19 cellular contexts compared by ENCODE assay signal in the genomic region with DNA sequence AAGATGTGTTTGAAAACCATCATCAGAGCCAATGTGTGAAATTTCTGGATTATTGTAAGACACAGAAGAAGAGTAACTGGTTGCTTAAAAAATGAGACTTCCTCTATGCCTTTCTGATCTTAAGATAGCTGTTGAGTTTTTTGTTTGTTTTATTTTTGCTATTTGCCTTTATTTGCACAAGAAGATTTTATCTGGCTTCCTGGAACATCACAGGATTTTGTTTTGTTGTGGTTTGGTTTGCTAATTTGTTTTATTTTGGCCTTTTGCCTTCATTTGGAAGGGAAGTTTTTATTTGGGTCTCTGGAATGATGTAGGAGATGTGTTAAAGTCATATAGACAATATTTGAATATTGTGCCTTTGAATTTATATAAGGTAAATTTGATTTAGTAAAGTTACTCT. TPM values are rescaled to one million over a fixed set of nuclear protein-coding genes. Genes with fewer than 3 reads are reported as not detected.
A peak's percentile ranks its signal among the peaks of the same experiment; 100 is the strongest.
DNase-seq lines count a peak whose midpoint lies in the region; ATAC-seq and TF ChIP-seq lines count a peak whose summit lies in the region.
"Had no signal": no experiment of that assay in that cellular context is flagged by ENCODE, and none has a peak within 500 bp of the region (broad histone marks: within the 10 kb centered on the region; RNA-seq: fewer than 3 reads in every experiment).

No MANE protein-coding gene starts in this region.

- peaks cover 6% of the 10 kb centered on the region for H3K27me3 Mint-ChIP-seq in CD4-positive, CD25-positive, alpha-beta regulatory T cell
- no peaks in the 10 kb centered on the region for H3K27me3 Mint-ChIP-seq in CD8-positive, alpha-beta memory T cell
- no peaks in the 10 kb centered on the region for H3K27me3 Mint-ChIP-seq in activated CD8-positive, alpha-beta T cell treated with anti-CD3 and anti-CD28 coated beads for 36 hours
- peaks cover 0 to 12% (median 8%) of the 10 kb centered on the region in 3 donors for H3K27me3 Mint-ChIP-seq in immature natural killer cell (ENCODE audit: low read depth in 3 of 3)

- no peak for ATAC-seq in CD4-positive, CD25-positive, alpha-beta regulatory T cell (ENCODE audit: low read depth in 2 of 2)
- ATAC-seq in activated CD8-positive, alpha-beta T cell treated with anti-CD3 and anti-CD28 coated beads for 36 hours: no peak
- no peak for ATAC-seq in GM19328 (IDR thresholded peaks at IDR 0.05; ENCODE audit: unreplicated experiment)
- no peak for ATAC-seq in HG03196 (IDR thresholded peaks at IDR 0.05; ENCODE audit: unreplicated experiment)
- ATAC-seq: body of pancreas, left ventricle myocardium superior, right cardiac atrium had no signal

- peak overlapping the region; percentile 56 for H3K4me3 ChIP-seq in CD4-positive, CD25-positive, alpha-beta regulatory T cell (ENCODE audit: low read depth, low read length)
- H3K4me3 ChIP-seq in CD8-positive, alpha-beta memory T cell (ENCODE audit: low read length): peak overlapping the region; percentile 21
- H3K4me3 ChIP-seq in A673 (ENCODE audit: low read depth, low read length, poor library complexity, severe bottlenecking): no peak overlapping the region
- H3K4me3 ChIP-seq: body of pancreas, ovary, tibial artery had no signal

- H3K4me1 ChIP-seq in CD4-positive, CD25-positive, alpha-beta regulatory T cell (ENCODE audit: control insufficient read depth, insufficient read depth, low read length, poor library complexity, severe bottlenecking): peaks cover 47% of the 10 kb centered on the region
- peaks cover 53% of the 10 kb centered on the region for H3K4me1 ChIP-seq in CD8-positive, alpha-beta memory T cell (ENCODE audit: insufficient read depth, low read length)
- H3K4me1 ChIP-seq in A673 (ENCODE audit: insufficient read depth, low read length, poor library complexity, severe bottlenecking): no peaks in the 10 kb centered on the region
- H3K4me1 ChIP-seq: body of pancreas, tibial artery had no signal

- peak overlapping the region; percentile 30 to 76 (median 60) for H3K4me3 Mint-ChIP-seq in CD4-positive, CD25-positive, alpha-beta regulatory T cell
- peak overlapping the region in 6 of 7 donors; percentile 59 to 75 (median 66) for H3K4me3 Mint-ChIP-seq in CD8-positive, alpha-beta memory T cell
- peak overlapping the region; percentile 80 for H3K4me3 Mint-ChIP-seq in activated CD8-positive, alpha-beta T cell treated with anti-CD3 and anti-CD28 coated beads for 36 hours
- H3K4me3 Mint-ChIP-seq in immature natural killer cell: peak overlapping the region in 1 of 5 donors; percentile 36

- H3K36me3 Mint-ChIP-seq in CD4-positive, CD25-positive, alpha-beta regulatory T cell: peaks cover 5% of the 10 kb centered on the region
- peaks cover 0 to 18% (median 5%) of the 10 kb centered on the region in 3 donors for H3K36me3 Mint-ChIP-seq in CD8-positive, alpha-beta memory T cell
- H3K36me3 Mint-ChIP-seq in activated CD8-positive, alpha-beta T cell treated with anti-CD3 and anti-CD28 coated beads for 36 hours (ENCODE audit: low read depth): peaks cover 27% of the 10 kb centered on the region
- peaks cover 0 to 9% (median 5%) of the 10 kb centered on the region in 3 donors for H3K36me3 Mint-ChIP-seq in immature natural killer cell

- H3K27ac Mint-ChIP-seq in CD4-positive, CD25-positive, alpha-beta regulatory T cell: peak overlapping the region; percentile 52 to 91 (median 91)
- peak overlapping the region; percentile 69 to 94 (median 88) for H3K27ac Mint-ChIP-seq in CD8-positive, alpha-beta memory T cell
- H3K27ac Mint-ChIP-seq in activated CD8-positive, alpha-beta T cell treated with anti-CD3 and anti-CD28 coated beads for 36 hours: peak overlapping the region; percentile 94
- peak overlapping the region in 5 of 6 donors; percentile 44 to 77 (median 57) for H3K27ac Mint-ChIP-seq in immature natural killer cell

- BruUV-seq in A673 (replicated peaks; lab: Mats Ljungman, UMichigan): no TSS peak

- no peak for DNase-seq in CD4-positive, CD25-positive, alpha-beta regulatory T cell
- DNase-seq in CD8-positive, alpha-beta memory T cell: no peak
- DNase-seq in activated CD8-positive, alpha-beta T cell treated with anti-CD3 and anti-CD28 coated beads for 36 hours: no peak
- no peak for DNase-seq in immature natural killer cell
- DNase-seq in A673 (ENCODE audit: low spot score): no peak
- DNase-seq: activated gamma-delta T cell treated with Interleukin-2 at 50 U/mL for 16 hours; body of pancreas; head of caudate nucleus; KG1; left ventricle myocardium superior; NCI-H1105; NCI-H526; ovary; right cardiac atrium; stimulated activated CD4-positive, alpha-beta T cell treated with anti-CD3 and anti-CD28 coated beads, Interleukin-15, amount 100 ng/mL, for 24 hours; SW 1271; tibial artery had no signal

- CTCF ChIA-PET in CD8-positive, alpha-beta memory T cell (lab: Charles Lee): interaction anchor here (0.6 to 2.9 kb wide), 4 partner anchors 8 to 120 kb away, joined by 3 to 22 read pairs (median 5); no protein-coding TSS in a partner anchor
- CTCF ChIA-PET in activated CD8-positive, alpha-beta T cell treated with anti-CD3 and anti-CD28 coated beads for 36 hours (lab: Charles Lee): interaction anchor here (0.8 to 2.1 kb wide), 11 partner anchors 10 to 145 kb away, joined by 3 to 10 read pairs (median 4); no protein-coding TSS in a partner anchor
- CTCF ChIA-PET in A673 (lab: Charles Lee): no interaction called here

- H3K4me1 Mint-ChIP-seq in CD4-positive, CD25-positive, alpha-beta regulatory T cell: peaks cover 28 to 63% (median 36%) of the 10 kb centered on the region in 4 donors
- peaks cover 58 to 69% (median 67%) of the 10 kb centered on the region in 3 donors for H3K4me1 Mint-ChIP-seq in CD8-positive, alpha-beta memory T cell
- H3K4me1 Mint-ChIP-seq in activated CD8-positive, alpha-beta T cell treated with anti-CD3 and anti-CD28 coated beads for 36 hours (ENCODE audit: low read depth): peaks cover 55% of the 10 kb centered on the region
- peaks cover 35 to 38% of the 10 kb centered on the region in 2 donors for H3K4me1 Mint-ChIP-seq in immature natural killer cell

- TF ChIP-seq CTCF in activated CD8-positive, alpha-beta T cell treated with anti-CD3 and anti-CD28 coated beads for 36 hours (IDR thresholded peaks at IDR 0.05): no peak
- TF ChIP-seq CTCF in A673 (conservative IDR thresholded peaks at IDR 0.05; ENCODE audit: low read depth, low read length): no peak

- no peaks in the 10 kb centered on the region for H3K9me3 ChIP-seq in CD4-positive, CD25-positive, alpha-beta regulatory T cell (ENCODE audit: control insufficient read depth in 2 of 2, low read length in 2 of 2)
- no peaks in the 10 kb centered on the region for H3K9me3 ChIP-seq in CD8-positive, alpha-beta memory T cell (ENCODE audit: low read length)
- H3K9me3 ChIP-seq in A673 (ENCODE audit: low read depth, low read length, poor library complexity, severe bottlenecking): no peaks in the 10 kb centered on the region
- H3K9me3 ChIP-seq: body of pancreas, ovary, tibial artery had no signal

- peaks cover 0 to 2% (median 0%) of the 10 kb centered on the region in 7 donors for H3K9me3 Mint-ChIP-seq in CD4-positive, CD25-positive, alpha-beta regulatory T cell
- H3K9me3 Mint-ChIP-seq in CD8-positive, alpha-beta memory T cell: no peaks in the 10 kb centered on the region
- no peaks in the 10 kb centered on the region for H3K9me3 Mint-ChIP-seq in activated CD8-positive, alpha-beta T cell treated with anti-CD3 and anti-CD28 coated beads for 36 hours
- no peaks in the 10 kb centered on the region for H3K9me3 Mint-ChIP-seq in immature natural killer cell

- POLR2A ChIA-PET in CD8-positive, alpha-beta memory T cell (lab: Charles Lee): interaction anchor here (1.2 to 1.7 kb wide), 3 partner anchors 10 to 29 kb away, joined by 3 to 6 read pairs (median 3); no protein-coding TSS in a partner anchor
- POLR2A ChIA-PET in activated CD8-positive, alpha-beta T cell treated with anti-CD3 and anti-CD28 coated beads for 36 hours (lab: Charles Lee): interaction anchor here (1.4 to 51.0 kb wide), 5 partner anchors 17 to 32 kb away, joined by 4 to 1592 read pairs (median 15); a partner anchor contains a TSS
- POLR2A ChIA-PET in A673 (lab: Charles Lee; ENCODE audit: low non-redundant PET): no interaction called here

- no peaks in the 10 kb centered on the region for H3K27me3 ChIP-seq in CD4-positive, CD25-positive, alpha-beta regulatory T cell (ENCODE audit: control insufficient read depth, insufficient read depth, low read length)
- no peaks in the 10 kb centered on the region for H3K27me3 ChIP-seq in CD8-positive, alpha-beta memory T cell (ENCODE audit: insufficient read depth, low read length, poor library complexity, severe bottlenecking)
- no peaks in the 10 kb centered on the region for H3K27me3 ChIP-seq in A673 (replicated peaks; ENCODE audit: insufficient read depth, low read depth, low read length, poor library complexity)
- H3K27me3 ChIP-seq: body of pancreas, ovary, tibial artery had no signal

- intact Hi-C loops in activated CD8-positive, alpha-beta T cell treated with anti-CD3 and anti-CD28 coated beads for 36 hours (cut with micrococcal nuclease): no loop called here
- intact Hi-C loops in A673 (cut with micrococcal nuclease; ENCODE audit: unreplicated experiment): no loop called here

- no peaks in the 10 kb centered on the region for H3K36me3 ChIP-seq in CD4-positive, CD25-positive, alpha-beta regulatory T cell (ENCODE audit: control insufficient read depth, insufficient read depth, low read length)
- no peaks in the 10 kb centered on the region for H3K36me3 ChIP-seq in CD8-positive, alpha-beta memory T cell (ENCODE audit: insufficient read depth, low read length)
- H3K36me3 ChIP-seq in A673 (ENCODE audit: insufficient read depth, low read length, poor library complexity, severe bottlenecking): no peaks in the 10 kb centered on the region
- H3K36me3 ChIP-seq: ovary, tibial artery had no signal

- H3K27ac ChIP-seq in CD4-positive, CD25-positive, alpha-beta regulatory T cell (ENCODE audit: insufficient read depth, low read length, poor library complexity, severe bottlenecking): peak overlapping the region; percentile 52
- H3K27ac ChIP-seq in CD8-positive, alpha-beta memory T cell (ENCODE audit: low read depth, low read length): no peak overlapping the region
- H3K27ac ChIP-seq in A673 (ENCODE audit: low read depth, low read length, poor library complexity, severe bottlenecking): no peak overlapping the region
- H3K27ac ChIP-seq: body of pancreas, ovary, tibial artery had no signal

RNA-seq across cellular contexts. Expression of a gene that starts 3.9 kb away (rescaled TPM):
- 454 TPM for total RNA-seq in CD4-positive, CD25-positive, alpha-beta regulatory T cell
- 100 to 1,000 TPM; 123 to 205 (median 150) TPM for polyA plus RNA-seq in CD4-positive, CD25-positive, alpha-beta regulatory T cell
- total RNA-seq in CD8-positive, alpha-beta memory T cell: 100 to 1,000 TPM; 195 to 202 TPM
- polyA plus RNA-seq in CD8-positive, alpha-beta memory T cell: 144 TPM
- total RNA-seq in activated CD8-positive, alpha-beta T cell treated with anti-CD3 and anti-CD28 coated beads for 36 hours: 100 to 1,000 TPM; 514 to 520 TPM
- polyA plus RNA-seq in immature natural killer cell: 100 to 1,000 TPM in 2 of 3 donors, 10 to 100 TPM in 1; 84.4 to 142 (median 111) TPM
- not detected in 2 replicates for total RNA-seq in A673 (2021)

Comparison
In these comparisons a context has a peak if more than half of its experiments do, and no peak if none do; other contexts are left out.
1. RNA of a gene that starts 3.9 kb away (total RNA-seq): 514 to 520 TPM in activated CD8-positive, alpha-beta T cell treated with anti-CD3 and anti-CD28 coated beads for 36 hours, 454 TPM in CD4-positive, CD25-positive, alpha-beta regulatory T cell (single experiment) and 195 to 202 TPM in CD8-positive, alpha-beta memory T cell; not detected in A673; every median in the first group is over 100 times any median in the second.
2. Peak in every context shown above with its lines, with median percentiles within 50 percentile points of each other: H3K27ac Mint-ChIP-seq.